In the genomic region with DNA sequence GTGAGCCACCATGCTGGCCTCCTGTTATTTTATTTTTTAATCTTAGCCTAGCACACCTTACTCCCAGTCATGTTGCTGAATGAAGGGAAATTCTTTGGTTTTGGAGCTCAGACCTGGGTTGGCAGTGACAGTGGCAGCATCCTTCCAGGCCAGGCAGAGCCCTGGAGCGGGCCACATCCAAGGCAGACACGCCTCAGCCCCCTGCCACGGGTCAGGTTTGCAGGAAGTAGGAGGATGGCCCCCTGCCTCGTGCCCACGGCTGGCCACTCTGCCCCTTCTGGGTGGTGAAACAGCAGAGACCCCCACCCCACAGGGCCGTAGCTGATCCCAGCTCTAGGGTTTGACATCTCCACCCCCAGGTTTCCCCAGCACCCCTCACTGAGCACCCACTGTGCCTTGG, we compare ENCODE assay signal across 27 cellular contexts.
"Had no signal": no experiment of that assay in that cellular context is flagged by ENCODE, and none has a peak within 500 bp of the region (broad histone marks: within the 10 kb centered on the region; RNA-seq: fewer than 3 reads in every experiment).

No MANE protein-coding gene starts in this region.

- ATAC-seq: stimulated activated effector memory CD8-positive, alpha-beta T cell treated with anti-CD3 and anti-CD28 coated beads, Interleukin-12 subunit alpha, Interleukin-12 subunit beta, amount 100 ng/mL, for 72 hours; stimulated activated memory B cell treated with anti-CD40 and anti-IgM and Interleukin-4, amounts not matched to agents 10 μg/mL and 1 μg/mL and 100 μg/mL, for 72 hours; stimulated activated naive B cell treated with anti-CD40 and anti-IgM and Interleukin-4, amounts not matched to agents 10 μg/mL and 1 μg/mL and 100 μg/mL, for 72 hours; stimulated activated naive CD8-positive, alpha-beta T cell treated with anti-CD3 and anti-CD28 coated beads, Interleukin-15, amount 100 ng/mL, for 72 hours; stimulated activated naive CD8-positive, alpha-beta T cell treated with anti-CD3 and anti-CD28 coated beads, Interleukin-15, Interleukin-2, amounts not matched to agents 100 U/mL and 50 U/mL, for 24 hours; upper lobe of right lung had no signal

- DNase-seq: stimulated activated CD4-positive, alpha-beta T cell treated with anti-CD3 and anti-CD28 coated beads, Interleukin-2, amount 100 ng/mL, for 48 hours; stimulated activated CD4-positive, alpha-beta T cell treated with anti-CD3 and anti-CD28 coated beads, Interleukin-4, amount 100 ng/mL, for 1 hour; stimulated activated CD4-positive, alpha-beta T cell treated with anti-CD3 and anti-CD28 coated beads, Interleukin-4, amount 100 ng/mL, for 24 hours; stimulated activated CD4-positive, alpha-beta T cell treated with anti-CD3 and anti-CD28 coated beads, Interleukin-4, amount 100 ng/mL, for 4 hours; stimulated activated CD8-positive, alpha-beta memory T cell treated with anti-CD3 and anti-CD28 coated beads, Interleukin-4, amount 100 ng/mL, for 48 hours; stimulated activated naive B cell treated with anti-CD40 and anti-IgM and Interleukin-4, amounts not matched to agents 10 μg/mL and 1 μg/mL and 100 μg/mL, for 72 hours; stimulated activated naive CD4-positive, alpha-beta T cell; stimulated activated naive CD4-positive, alpha-beta T cell treated with Interleukin-2 at 50 U/mL for 16 hours; stimulated activated naive CD8-positive, alpha-beta T cell treated with anti-CD3 and anti-CD28 coated beads, Interleukin-15, amount 100 ng/mL, for 72 hours; stimulated activated naive CD8-positive, alpha-beta T cell treated with anti-CD3 and anti-CD28 coated beads, Interleukin-15, Interleukin-2, amounts not matched to agents 100 U/mL and 50 U/mL, for 24 hours; stomach; substantia nigra; testis; thyroid gland; tibial artery; transverse colon; trophoblast cell; upper lobe of left lung; upper lobe of right lung; uterus had no signal

- H3K27me3 ChIP-seq: stomach, suprapubic skin, testis, thyroid gland, tibial artery, tibial nerve, transverse colon, upper lobe of left lung, upper lobe of right lung, uterus, vagina had no signal

- H3K27ac ChIP-seq: stomach, suprapubic skin, testis, thoracic aorta, thyroid gland, tibial nerve, transverse colon, upper lobe of left lung, upper lobe of right lung, uterus, vagina had no signal

- H3K4me1 ChIP-seq: stomach, suprapubic skin, testis, transverse colon, upper lobe of left lung, upper lobe of right lung, uterus had no signal

- FAIRE-seq: urothelium cell line had no signal

- H3K9me3 ChIP-seq: stomach, suprapubic skin, testis, thoracic aorta, thyroid gland, tibial artery, tibial nerve, transverse colon, upper lobe of left lung, upper lobe of right lung, uterus, vagina had no signal

- H3K36me3 ChIP-seq: stomach, suprapubic skin, thoracic aorta, thyroid gland, tibial nerve, transverse colon, upper lobe of left lung, upper lobe of right lung, uterus, vagina had no signal

- H3K4me3 ChIP-seq: stomach, suprapubic skin, testis, thoracic aorta, thyroid gland, tibial artery, tibial nerve, transverse colon, upper lobe of left lung, upper lobe of right lung, uterus, vagina had no signal
